ENCODE assay signal across 13 cellular contexts in genomic region chr4:95676190-95676589, GRCh38.
"Had no signal": no experiment of that assay in that cellular context is flagged by ENCODE, and none has a peak within 500 bp of the region (broad histone marks: within the 10 kb centered on the region; RNA-seq: fewer than 3 reads in every experiment).

No MANE protein-coding gene starts in this region.

- H3K36me3 ChIP-seq: gastroesophageal sphincter, ovary, tibial artery had no signal

- H3K27ac ChIP-seq: gastroesophageal sphincter, neural progenitor cell, ovary, tibial artery had no signal

- H3K9ac ChIP-seq: neural progenitor cell had no signal

- H3K4me1 Mint-ChIP-seq: activated naive CD4-positive, alpha-beta T cell treated with anti-CD3 and anti-CD28 coated beads, Interleukin-2, amount 50 U/mL, for 24 hours; stimulated activated effector memory CD8-positive, alpha-beta T cell treated with anti-CD3 and anti-CD28 coated beads, Interleukin-12 subunit alpha, Interleukin-12 subunit beta, amount 100 ng/mL, for 72 hours; T-helper 17 cell had no signal

- H3K27me3 Mint-ChIP-seq: T-helper 17 cell had no signal

- H3K36me3 Mint-ChIP-seq: activated naive CD4-positive, alpha-beta T cell treated with anti-CD3 and anti-CD28 coated beads, Interleukin-2, amount 50 U/mL, for 24 hours; neural progenitor cell; stimulated activated effector memory CD8-positive, alpha-beta T cell treated with anti-CD3 and anti-CD28 coated beads, Interleukin-12 subunit alpha, Interleukin-12 subunit beta, amount 100 ng/mL, for 72 hours had no signal

- H3K9me3 ChIP-seq: gastroesophageal sphincter, ovary, tibial artery had no signal

- H3K9me3 Mint-ChIP-seq: neural progenitor cell had no signal

- H3K27ac Mint-ChIP-seq: activated naive CD4-positive, alpha-beta T cell treated with anti-CD3 and anti-CD28 coated beads, Interleukin-2, amount 50 U/mL, for 24 hours; neural progenitor cell; stimulated activated effector memory CD8-positive, alpha-beta T cell treated with anti-CD3 and anti-CD28 coated beads, Interleukin-12 subunit alpha, Interleukin-12 subunit beta, amount 100 ng/mL, for 72 hours; T-helper 17 cell had no signal

- DNase-seq: activated effector memory CD4-positive, alpha-beta T cell treated with Interleukin-2 at 50 U/mL for 16 hours; activated T-cell treated with anti-CD3 and anti-CD28 coated beads, Interleukin-2, amount 50 U/mL, for 1 hour; amygdala; hippocampal formation; kidney glomerular epithelial cell; ovary; T-helper 17 cell; tibial artery had no signal

- H3K4me3 ChIP-seq: gastroesophageal sphincter, neural progenitor cell, ovary, smooth muscle cell, tibial artery had no signal

- H3K4me3 Mint-ChIP-seq: activated naive CD4-positive, alpha-beta T cell treated with anti-CD3 and anti-CD28 coated beads, Interleukin-2, amount 50 U/mL, for 24 hours; neural progenitor cell; stimulated activated effector memory CD8-positive, alpha-beta T cell treated with anti-CD3 and anti-CD28 coated beads, Interleukin-12 subunit alpha, Interleukin-12 subunit beta, amount 100 ng/mL, for 72 hours; T-helper 17 cell had no signal

- H3K4me1 ChIP-seq: gastroesophageal sphincter, neural progenitor cell, tibial artery had no signal

- H3K27me3 ChIP-seq: gastroesophageal sphincter, neural progenitor cell, ovary, tibial artery had no signal
